Comparison of ENCODE assay signal across 1 cellular context in the genomic region with DNA sequence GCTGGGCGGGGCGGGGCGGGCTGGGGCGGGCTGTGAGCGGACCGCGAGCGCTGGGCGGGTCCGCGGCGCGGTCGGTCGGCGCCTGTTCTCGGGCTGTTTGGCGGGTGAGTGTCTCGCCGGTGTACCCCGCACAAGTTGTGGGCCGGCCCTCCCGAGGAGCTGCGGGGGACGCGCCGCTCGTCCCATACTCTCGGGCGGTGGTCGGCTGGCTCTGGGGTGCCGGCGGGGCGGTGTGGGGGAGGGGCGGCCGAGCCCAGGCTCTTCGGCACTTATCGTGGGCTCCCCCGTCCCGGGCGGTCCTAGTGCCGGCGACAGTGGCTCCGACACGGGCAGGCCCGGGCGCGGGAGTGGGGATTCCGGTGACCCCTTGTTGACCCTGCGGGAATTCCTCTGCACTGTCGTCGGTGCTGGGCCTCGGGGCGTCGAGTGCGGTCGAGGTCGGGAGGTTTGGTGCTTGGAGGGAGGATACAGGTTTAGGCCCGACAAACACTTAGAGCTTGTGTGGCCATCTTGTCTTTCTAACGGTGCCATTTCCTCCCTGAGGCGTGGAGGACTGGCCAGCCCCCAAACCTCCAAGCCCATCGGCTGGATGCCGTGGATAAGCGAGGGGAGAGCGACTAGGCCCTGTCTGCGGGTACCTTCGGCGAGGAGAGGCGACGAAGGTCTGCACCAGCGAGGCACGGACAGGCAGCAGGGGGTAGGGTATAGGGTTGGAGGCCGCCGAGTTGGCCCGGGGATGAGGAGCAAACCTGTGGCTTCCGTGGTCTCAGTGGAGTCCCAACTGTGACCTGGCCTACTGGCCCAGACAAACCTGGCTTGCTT.
TF ChIP-seq lines count a peak whose summit lies in the region.

A gene (plus strand): TSS at position 47 of the 822 bp plus-strand sequence. CDS start 8,308 bp downstream, outside the sequence.

TF ChIP-seq in GM12878, 131 proteins besides CTCF, POLR2A, EP300 and RAD21 (continued from another document and continues in another):
- TF ChIP-seq, protein P1, sequence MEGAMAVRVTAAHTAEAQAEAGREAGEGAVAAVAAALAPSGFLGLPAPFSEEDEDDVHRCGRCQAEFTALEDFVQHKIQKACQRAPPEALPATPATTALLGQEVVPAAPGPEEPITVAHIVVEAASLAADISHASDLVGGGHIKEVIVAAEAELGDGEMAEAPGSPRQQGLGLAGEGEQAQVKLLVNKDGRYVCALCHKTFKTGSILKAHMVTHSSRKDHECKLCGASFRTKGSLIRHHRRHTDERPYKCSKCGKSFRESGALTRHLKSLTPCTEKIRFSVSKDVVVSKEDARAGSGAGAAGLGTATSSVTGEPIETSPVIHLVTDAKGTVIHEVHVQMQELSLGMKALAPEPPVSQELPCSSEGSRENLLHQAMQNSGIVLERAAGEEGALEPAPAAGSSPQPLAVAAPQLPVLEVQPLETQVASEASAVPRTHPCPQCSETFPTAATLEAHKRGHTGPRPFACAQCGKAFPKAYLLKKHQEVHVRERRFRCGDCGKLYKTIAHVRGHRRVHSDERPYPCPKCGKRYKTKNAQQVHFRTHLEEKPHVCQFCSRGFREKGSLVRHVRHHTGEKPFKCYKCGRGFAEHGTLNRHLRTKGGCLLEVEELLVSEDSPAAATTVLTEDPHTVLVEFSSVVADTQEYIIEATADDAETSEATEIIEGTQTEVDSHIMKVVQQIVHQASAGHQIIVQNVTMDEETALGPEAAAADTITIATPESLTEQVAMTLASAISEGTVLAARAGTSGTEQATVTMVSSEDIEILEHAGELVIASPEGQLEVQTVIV (IDR thresholded peaks at IDR 0.05; ENCODE audit: borderline replicate concordance, partially characterized antibody), result peak; percentile 66
- TF ChIP-seq MEF2B (IDR thresholded peaks at IDR 0.05; ENCODE audit: partially characterized antibody, poor library complexity, severe bottlenecking), result no peak
- TF ChIP-seq POU2F2 (IDR thresholded peaks at IDR 0.05; ENCODE audit: borderline replicate concordance, low read depth, low read length), result peak; percentile 41; the same call in 1 of the 3 replicates
- TF ChIP-seq, protein P2, sequence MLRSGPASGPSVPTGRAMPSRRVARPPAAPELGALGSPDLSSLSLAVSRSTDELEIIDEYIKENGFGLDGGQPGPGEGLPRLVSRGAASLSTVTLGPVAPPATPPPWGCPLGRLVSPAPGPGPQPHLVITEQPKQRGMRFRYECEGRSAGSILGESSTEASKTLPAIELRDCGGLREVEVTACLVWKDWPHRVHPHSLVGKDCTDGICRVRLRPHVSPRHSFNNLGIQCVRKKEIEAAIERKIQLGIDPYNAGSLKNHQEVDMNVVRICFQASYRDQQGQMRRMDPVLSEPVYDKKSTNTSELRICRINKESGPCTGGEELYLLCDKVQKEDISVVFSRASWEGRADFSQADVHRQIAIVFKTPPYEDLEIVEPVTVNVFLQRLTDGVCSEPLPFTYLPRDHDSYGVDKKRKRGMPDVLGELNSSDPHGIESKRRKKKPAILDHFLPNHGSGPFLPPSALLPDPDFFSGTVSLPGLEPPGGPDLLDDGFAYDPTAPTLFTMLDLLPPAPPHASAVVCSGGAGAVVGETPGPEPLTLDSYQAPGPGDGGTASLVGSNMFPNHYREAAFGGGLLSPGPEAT (IDR thresholded peaks at IDR 0.05; ENCODE audit: low read depth), result peak; percentile 90
- TF ChIP-seq ASH2L (IDR thresholded peaks at IDR 0.05; ENCODE audit: borderline replicate concordance, low read depth), result peak; percentile 85; the same call in 1 of the 2 replicates
- TF ChIP-seq CHD1 (IDR thresholded peaks at IDR 0.05; ENCODE audit: low read depth, low read length), result 0 out of 2 replicates have a peak, but pooled peaks have one; percentile 73
- peak; percentile 46; the same call in 1 of the 2 replicates for TF ChIP-seq MTA2 (IDR thresholded peaks at IDR 0.05; ENCODE audit: low read depth)
- TF ChIP-seq SMAD1 (IDR thresholded peaks at IDR 0.05; ENCODE audit: low read depth, partially characterized antibody), result no peak
- TF ChIP-seq, protein P3, sequence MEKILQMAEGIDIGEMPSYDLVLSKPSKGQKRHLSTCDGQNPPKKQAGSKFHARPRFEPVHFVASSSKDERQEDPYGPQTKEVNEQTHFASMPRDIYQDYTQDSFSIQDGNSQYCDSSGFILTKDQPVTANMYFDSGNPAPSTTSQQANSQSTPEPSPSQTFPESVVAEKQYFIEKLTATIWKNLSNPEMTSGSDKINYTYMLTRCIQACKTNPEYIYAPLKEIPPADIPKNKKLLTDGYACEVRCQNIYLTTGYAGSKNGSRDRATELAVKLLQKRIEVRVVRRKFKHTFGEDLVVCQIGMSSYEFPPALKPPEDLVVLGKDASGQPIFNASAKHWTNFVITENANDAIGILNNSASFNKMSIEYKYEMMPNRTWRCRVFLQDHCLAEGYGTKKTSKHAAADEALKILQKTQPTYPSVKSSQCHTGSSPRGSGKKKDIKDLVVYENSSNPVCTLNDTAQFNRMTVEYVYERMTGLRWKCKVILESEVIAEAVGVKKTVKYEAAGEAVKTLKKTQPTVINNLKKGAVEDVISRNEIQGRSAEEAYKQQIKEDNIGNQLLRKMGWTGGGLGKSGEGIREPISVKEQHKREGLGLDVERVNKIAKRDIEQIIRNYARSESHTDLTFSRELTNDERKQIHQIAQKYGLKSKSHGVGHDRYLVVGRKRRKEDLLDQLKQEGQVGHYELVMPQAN (conservative IDR thresholded peaks at IDR 0.05), result peak; percentile 88; the same call in 1 of the 2 replicates
- TF ChIP-seq CBFB (IDR thresholded peaks at IDR 0.05; ENCODE audit: low read depth), result 0 out of 2 replicates have a peak, but pooled peaks have one; percentile 17
- peak; percentile 48 for TF ChIP-seq NR2C1 (IDR thresholded peaks at IDR 0.05)
- no peak for TF ChIP-seq SMC3 (IDR thresholded peaks at IDR 0.05; ENCODE audit: borderline replicate concordance, low read length)
- peak; percentile 71; the same call in 1 of the 2 replicates for TF ChIP-seq TAF1 (IDR thresholded peaks at IDR 0.05; ENCODE audit: borderline replicate concordance, low read depth, low read length)
- no peak for TF ChIP-seq ZNF24 (IDR thresholded peaks at IDR 0.05)
- TF ChIP-seq YBX1 (IDR thresholded peaks at IDR 0.05), result no peak
- peak; percentile 12 to 65; a peak in 2 of 4 replicates for TF ChIP-seq BHLHE40 (IDR thresholded peaks at IDR 0.05; ENCODE audit: borderline replicate concordance in 1 of 2, low read depth in 2 of 2, low read length in 1 of 2)
- TF ChIP-seq TARDBP (IDR thresholded peaks at IDR 0.05; ENCODE audit: borderline replicate concordance), result no peak
- TF ChIP-seq CBX5 (IDR thresholded peaks at IDR 0.05; ENCODE audit: low read depth), result no peak
- TF ChIP-seq, protein P4, sequence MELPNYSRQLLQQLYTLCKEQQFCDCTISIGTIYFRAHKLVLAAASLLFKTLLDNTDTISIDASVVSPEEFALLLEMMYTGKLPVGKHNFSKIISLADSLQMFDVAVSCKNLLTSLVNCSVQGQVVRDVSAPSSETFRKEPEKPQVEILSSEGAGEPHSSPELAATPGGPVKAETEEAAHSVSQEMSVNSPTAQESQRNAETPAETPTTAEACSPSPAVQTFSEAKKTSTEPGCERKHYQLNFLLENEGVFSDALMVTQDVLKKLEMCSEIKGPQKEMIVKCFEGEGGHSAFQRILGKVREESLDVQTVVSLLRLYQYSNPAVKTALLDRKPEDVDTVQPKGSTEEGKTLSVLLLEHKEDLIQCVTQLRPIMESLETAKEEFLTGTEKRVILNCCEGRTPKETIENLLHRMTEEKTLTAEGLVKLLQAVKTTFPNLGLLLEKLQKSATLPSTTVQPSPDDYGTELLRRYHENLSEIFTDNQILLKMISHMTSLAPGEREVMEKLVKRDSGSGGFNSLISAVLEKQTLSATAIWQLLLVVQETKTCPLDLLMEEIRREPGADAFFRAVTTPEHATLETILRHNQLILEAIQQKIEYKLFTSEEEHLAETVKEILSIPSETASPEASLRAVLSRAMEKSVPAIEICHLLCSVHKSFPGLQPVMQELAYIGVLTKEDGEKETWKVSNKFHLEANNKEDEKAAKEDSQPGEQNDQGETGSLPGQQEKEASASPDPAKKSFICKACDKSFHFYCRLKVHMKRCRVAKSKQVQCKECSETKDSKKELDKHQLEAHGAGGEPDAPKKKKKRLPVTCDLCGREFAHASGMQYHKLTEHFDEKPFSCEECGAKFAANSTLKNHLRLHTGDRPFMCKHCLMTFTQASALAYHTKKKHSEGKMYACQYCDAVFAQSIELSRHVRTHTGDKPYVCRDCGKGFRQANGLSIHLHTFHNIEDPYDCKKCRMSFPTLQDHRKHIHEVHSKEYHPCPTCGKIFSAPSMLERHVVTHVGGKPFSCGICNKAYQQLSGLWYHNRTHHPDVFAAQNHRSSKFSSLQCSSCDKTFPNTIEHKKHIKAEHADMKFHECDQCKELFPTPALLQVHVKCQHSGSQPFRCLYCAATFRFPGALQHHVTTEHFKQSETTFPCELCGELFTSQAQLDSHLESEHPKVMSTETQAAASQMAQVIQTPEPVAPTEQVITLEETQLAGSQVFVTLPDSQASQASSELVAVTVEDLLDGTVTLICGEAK (IDR thresholded peaks at IDR 0.05; ENCODE audit: borderline replicate concordance), result peak; percentile 15; the same call in 1 of the 2 replicates
- peak in 1 of 2 experiments; percentile 45; a peak in 2 of 4 replicates for TF ChIP-seq IKZF2 (IDR thresholded peaks at IDR 0.05)
- TF ChIP-seq SREBF2 (IDR thresholded peaks at IDR 0.05; ENCODE audit: low read length), result no peak
- no peak for TF ChIP-seq FOXM1 (IDR thresholded peaks at IDR 0.05; ENCODE audit: low read depth, low read length)
- TF ChIP-seq ATF7 (IDR thresholded peaks at IDR 0.05; ENCODE audit: low read depth), result no peak
- TF ChIP-seq, protein P5, sequence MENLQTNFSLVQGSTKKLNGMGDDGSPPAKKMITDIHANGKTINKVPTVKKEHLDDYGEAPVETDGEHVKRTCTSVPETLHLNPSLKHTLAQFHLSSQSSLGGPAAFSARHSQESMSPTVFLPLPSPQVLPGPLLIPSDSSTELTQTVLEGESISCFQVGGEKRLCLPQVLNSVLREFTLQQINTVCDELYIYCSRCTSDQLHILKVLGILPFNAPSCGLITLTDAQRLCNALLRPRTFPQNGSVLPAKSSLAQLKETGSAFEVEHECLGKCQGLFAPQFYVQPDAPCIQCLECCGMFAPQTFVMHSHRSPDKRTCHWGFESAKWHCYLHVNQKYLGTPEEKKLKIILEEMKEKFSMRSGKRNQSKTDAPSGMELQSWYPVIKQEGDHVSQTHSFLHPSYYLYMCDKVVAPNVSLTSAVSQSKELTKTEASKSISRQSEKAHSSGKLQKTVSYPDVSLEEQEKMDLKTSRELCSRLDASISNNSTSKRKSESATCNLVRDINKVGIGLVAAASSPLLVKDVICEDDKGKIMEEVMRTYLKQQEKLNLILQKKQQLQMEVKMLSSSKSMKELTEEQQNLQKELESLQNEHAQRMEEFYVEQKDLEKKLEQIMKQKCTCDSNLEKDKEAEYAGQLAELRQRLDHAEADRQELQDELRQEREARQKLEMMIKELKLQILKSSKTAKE (IDR thresholded peaks at IDR 0.05; ENCODE audit: low read depth, poor library complexity, severe bottlenecking), result peak; percentile 46
- peak; percentile 94 for TF ChIP-seq YY1 (IDR thresholded peaks at IDR 0.05; ENCODE audit: low read depth, low read length)
- peak; percentile 12; the same call in 1 of the 2 replicates for TF ChIP-seq PAX5 (IDR thresholded peaks at IDR 0.05; ENCODE audit: borderline replicate concordance, low read depth, low read length)
- 0 out of 2 replicates have a peak, but pooled peaks have one; percentile 34 for TF ChIP-seq IKZF1 (conservative IDR thresholded peaks at IDR 0.05)
- TF ChIP-seq SIX5 (IDR thresholded peaks at IDR 0.05; ENCODE audit: low read depth, low read length, severe bottlenecking), result peak; percentile 23
- TF ChIP-seq ZNF384 (IDR thresholded peaks at IDR 0.05; ENCODE audit: borderline replicate concordance, low read depth, low read length), result no peak
- peak; percentile 59; the same call in 1 of the 2 replicates for TF ChIP-seq DPF2 (IDR thresholded peaks at IDR 0.05)
- TF ChIP-seq POLR2AphosphoS5 (IDR thresholded peaks at IDR 0.05; ENCODE audit: low read length), result peak; percentile 73; the same call in 1 of the 2 replicates
- TF ChIP-seq RBBP5 (conservative IDR thresholded peaks at IDR 0.05), result no peak
- peak; percentile 62; the same call in 1 of the 2 replicates for TF ChIP-seq MXI1 (IDR thresholded peaks at IDR 0.05; ENCODE audit: low read depth, low read length)
- 0 out of 2 replicates have a peak, but pooled peaks have one; percentile 55 for TF ChIP-seq TCF12 (IDR thresholded peaks at IDR 0.05; ENCODE audit: low read depth, low read length)
- 0 out of 2 replicates have a peak, but pooled peaks have one; percentile 42 for TF ChIP-seq TCF3 (IDR thresholded peaks at IDR 0.05; ENCODE audit: borderline replicate concordance, insufficient read depth, low read depth, low read length)
- TF ChIP-seq ZSCAN29 (IDR thresholded peaks at IDR 0.05), result 0 out of 2 replicates have a peak, but pooled peaks have one; percentile 17
- TF ChIP-seq, protein P6, sequence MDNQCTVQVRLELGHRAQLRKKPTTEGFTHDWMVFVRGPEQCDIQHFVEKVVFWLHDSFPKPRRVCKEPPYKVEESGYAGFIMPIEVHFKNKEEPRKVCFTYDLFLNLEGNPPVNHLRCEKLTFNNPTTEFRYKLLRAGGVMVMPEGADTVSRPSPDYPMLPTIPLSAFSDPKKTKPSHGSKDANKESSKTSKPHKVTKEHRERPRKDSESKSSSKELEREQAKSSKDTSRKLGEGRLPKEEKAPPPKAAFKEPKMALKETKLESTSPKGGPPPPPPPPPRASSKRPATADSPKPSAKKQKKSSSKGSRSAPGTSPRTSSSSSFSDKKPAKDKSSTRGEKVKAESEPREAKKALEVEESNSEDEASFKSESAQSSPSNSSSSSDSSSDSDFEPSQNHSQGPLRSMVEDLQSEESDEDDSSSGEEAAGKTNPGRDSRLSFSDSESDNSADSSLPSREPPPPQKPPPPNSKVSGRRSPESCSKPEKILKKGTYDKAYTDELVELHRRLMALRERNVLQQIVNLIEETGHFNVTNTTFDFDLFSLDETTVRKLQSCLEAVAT (IDR thresholded peaks at IDR 0.05), result peak; percentile 81
- TF ChIP-seq BACH1 (IDR thresholded peaks at IDR 0.05; ENCODE audit: borderline replicate concordance), result peak; percentile 84
- no peak for TF ChIP-seq NRF1 (conservative IDR thresholded peaks at IDR 0.05; ENCODE audit: low read depth, low read length)
- peak; percentile 35; the same call in 1 of the 2 replicates for TF ChIP-seq SPI1 (IDR thresholded peaks at IDR 0.05; ENCODE audit: borderline replicate concordance, insufficient read depth, low read depth, low read length)
- TF ChIP-seq, protein P7, sequence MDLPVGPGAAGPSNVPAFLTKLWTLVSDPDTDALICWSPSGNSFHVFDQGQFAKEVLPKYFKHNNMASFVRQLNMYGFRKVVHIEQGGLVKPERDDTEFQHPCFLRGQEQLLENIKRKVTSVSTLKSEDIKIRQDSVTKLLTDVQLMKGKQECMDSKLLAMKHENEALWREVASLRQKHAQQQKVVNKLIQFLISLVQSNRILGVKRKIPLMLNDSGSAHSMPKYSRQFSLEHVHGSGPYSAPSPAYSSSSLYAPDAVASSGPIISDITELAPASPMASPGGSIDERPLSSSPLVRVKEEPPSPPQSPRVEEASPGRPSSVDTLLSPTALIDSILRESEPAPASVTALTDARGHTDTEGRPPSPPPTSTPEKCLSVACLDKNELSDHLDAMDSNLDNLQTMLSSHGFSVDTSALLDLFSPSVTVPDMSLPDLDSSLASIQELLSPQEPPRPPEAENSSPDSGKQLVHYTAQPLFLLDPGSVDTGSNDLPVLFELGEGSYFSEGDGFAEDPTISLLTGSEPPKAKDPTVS (IDR thresholded peaks at IDR 0.05; ENCODE audit: low read depth, low read length), result no peak
- TF ChIP-seq LARP7 (IDR thresholded peaks at IDR 0.05), result peak; percentile 70
- peak; percentile 4 for TF ChIP-seq SP1 (IDR thresholded peaks at IDR 0.05; ENCODE audit: low read depth, low read length)
- no peak for TF ChIP-seq KAT2A (conservative IDR thresholded peaks at IDR 0.05; ENCODE audit: control insufficient read depth, low read depth, low read length)
- 0 out of 2 replicates have a peak, but pooled peaks have one; percentile 63 for TF ChIP-seq TBL1XR1 (IDR thresholded peaks at IDR 0.05; ENCODE audit: low read depth, low read length)
- TF ChIP-seq HDGF (IDR thresholded peaks at IDR 0.05), result peak; percentile 62; the same call in 1 of the 2 replicates
